ENCODE assay signal across 1 cellular context in the genomic region with DNA sequence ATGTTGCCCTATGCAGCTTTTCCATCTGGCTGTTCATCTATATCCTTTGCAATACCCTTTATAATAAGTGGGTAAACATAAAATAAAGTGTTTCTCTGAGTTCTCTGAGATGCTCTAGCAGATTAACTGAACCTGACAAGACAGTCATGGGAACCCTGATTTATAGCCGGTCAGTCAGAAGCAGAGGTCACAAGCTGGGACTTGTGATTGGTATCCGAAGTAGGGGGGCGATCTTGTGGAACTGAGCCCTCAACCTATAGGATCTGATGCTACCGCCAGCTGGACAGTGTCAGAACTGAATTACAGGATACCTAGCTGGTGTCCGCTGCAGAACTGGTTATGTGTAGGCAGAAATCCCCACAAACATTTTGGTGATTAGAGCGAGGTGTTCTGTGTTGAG.
TF ChIP-seq lines count a peak whose summit lies in the region.

No MANE protein-coding gene starts in this region.

TF ChIP-seq in K562, 482 proteins besides CTCF, POLR2A, EP300 and RAD21 (continues in another document):
- no peak for TF ChIP-seq NCOA1 (IDR thresholded peaks at IDR 0.05; ENCODE audit: low read depth)
- no peak for TF ChIP-seq ZNF586 (CRISPR knock-in tag; conservative IDR thresholded peaks at IDR 0.05)
- no peak for TF ChIP-seq NFRKB (IDR thresholded peaks at IDR 0.05; ENCODE audit: low read depth)
- TF ChIP-seq ZNF780A (CRISPR knock-in tag; IDR thresholded peaks at IDR 0.05) = no peak
- TF ChIP-seq ZBTB8A (IDR thresholded peaks at IDR 0.05; ENCODE audit: partially characterized antibody) = no peak
- TF ChIP-seq, protein P1, sequence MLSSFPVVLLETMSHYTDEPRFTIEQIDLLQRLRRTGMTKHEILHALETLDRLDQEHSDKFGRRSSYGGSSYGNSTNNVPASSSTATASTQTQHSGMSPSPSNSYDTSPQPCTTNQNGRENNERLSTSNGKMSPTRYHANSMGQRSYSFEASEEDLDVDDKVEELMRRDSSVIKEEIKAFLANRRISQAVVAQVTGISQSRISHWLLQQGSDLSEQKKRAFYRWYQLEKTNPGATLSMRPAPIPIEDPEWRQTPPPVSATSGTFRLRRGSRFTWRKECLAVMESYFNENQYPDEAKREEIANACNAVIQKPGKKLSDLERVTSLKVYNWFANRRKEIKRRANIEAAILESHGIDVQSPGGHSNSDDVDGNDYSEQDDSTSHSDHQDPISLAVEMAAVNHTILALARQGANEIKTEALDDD (IDR thresholded peaks at IDR 0.05) = 0 out of 2 replicates have a peak, but pooled peaks have one; percentile 19
- no peak for TF ChIP-seq RFX5 (IDR thresholded peaks at IDR 0.05; ENCODE audit: low read depth, low read length)
- TF ChIP-seq EWSR1 (IDR thresholded peaks at IDR 0.05; ENCODE audit: borderline replicate concordance, low read depth, partially characterized antibody) = no peak
- no peak for TF ChIP-seq ZNF121 (CRISPR knock-in tag; conservative IDR thresholded peaks at IDR 0.05)
- no peak for TF ChIP-seq ZNF778 (CRISPR knock-in tag; IDR thresholded peaks at IDR 0.05)
- no peak for TF ChIP-seq TFAM (CRISPR knock-in tag; conservative IDR thresholded peaks at IDR 0.05)
- TF ChIP-seq ZNF143 (CRISPR knock-in tag; IDR thresholded peaks at IDR 0.05) = no peak
- no peak for TF ChIP-seq ZNF24 (IDR thresholded peaks at IDR 0.05)
- no peak for TF ChIP-seq EHMT2 (IDR thresholded peaks at IDR 0.05)
- TF ChIP-seq SMARCA4 (IDR thresholded peaks at IDR 0.05) = no peak
- peak; percentile 38; the same call in 1 of the 2 replicates for TF ChIP-seq ARID1B (IDR thresholded peaks at IDR 0.05)
- TF ChIP-seq PCBP1 (IDR thresholded peaks at IDR 0.05; ENCODE audit: low read depth, low read length, poor library complexity, severe bottlenecking) = no peak
- peak; percentile 33; the same call in 1 of the 2 replicates for TF ChIP-seq POLR2AphosphoS5 (IDR thresholded peaks at IDR 0.05; ENCODE audit: control insufficient read depth, insufficient read depth, low read depth, low read length)
- no peak for TF ChIP-seq MIER1 (IDR thresholded peaks at IDR 0.05; ENCODE audit: low read depth)
- TF ChIP-seq, protein P2, sequence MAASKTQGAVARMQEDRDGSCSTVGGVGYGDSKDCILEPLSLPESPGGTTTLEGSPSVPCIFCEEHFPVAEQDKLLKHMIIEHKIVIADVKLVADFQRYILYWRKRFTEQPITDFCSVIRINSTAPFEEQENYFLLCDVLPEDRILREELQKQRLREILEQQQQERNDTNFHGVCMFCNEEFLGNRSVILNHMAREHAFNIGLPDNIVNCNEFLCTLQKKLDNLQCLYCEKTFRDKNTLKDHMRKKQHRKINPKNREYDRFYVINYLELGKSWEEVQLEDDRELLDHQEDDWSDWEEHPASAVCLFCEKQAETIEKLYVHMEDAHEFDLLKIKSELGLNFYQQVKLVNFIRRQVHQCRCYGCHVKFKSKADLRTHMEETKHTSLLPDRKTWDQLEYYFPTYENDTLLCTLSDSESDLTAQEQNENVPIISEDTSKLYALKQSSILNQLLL (CRISPR knock-in tag; IDR thresholded peaks at IDR 0.05; ENCODE audit: borderline replicate concordance) = no peak
- TF ChIP-seq, protein P3, sequence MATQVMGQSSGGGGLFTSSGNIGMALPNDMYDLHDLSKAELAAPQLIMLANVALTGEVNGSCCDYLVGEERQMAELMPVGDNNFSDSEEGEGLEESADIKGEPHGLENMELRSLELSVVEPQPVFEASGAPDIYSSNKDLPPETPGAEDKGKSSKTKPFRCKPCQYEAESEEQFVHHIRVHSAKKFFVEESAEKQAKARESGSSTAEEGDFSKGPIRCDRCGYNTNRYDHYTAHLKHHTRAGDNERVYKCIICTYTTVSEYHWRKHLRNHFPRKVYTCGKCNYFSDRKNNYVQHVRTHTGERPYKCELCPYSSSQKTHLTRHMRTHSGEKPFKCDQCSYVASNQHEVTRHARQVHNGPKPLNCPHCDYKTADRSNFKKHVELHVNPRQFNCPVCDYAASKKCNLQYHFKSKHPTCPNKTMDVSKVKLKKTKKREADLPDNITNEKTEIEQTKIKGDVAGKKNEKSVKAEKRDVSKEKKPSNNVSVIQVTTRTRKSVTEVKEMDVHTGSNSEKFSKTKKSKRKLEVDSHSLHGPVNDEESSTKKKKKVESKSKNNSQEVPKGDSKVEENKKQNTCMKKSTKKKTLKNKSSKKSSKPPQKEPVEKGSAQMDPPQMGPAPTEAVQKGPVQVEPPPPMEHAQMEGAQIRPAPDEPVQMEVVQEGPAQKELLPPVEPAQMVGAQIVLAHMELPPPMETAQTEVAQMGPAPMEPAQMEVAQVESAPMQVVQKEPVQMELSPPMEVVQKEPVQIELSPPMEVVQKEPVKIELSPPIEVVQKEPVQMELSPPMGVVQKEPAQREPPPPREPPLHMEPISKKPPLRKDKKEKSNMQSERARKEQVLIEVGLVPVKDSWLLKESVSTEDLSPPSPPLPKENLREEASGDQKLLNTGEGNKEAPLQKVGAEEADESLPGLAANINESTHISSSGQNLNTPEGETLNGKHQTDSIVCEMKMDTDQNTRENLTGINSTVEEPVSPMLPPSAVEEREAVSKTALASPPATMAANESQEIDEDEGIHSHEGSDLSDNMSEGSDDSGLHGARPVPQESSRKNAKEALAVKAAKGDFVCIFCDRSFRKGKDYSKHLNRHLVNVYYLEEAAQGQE (CRISPR knock-in tag; IDR thresholded peaks at IDR 0.05; ENCODE audit: low read depth) = no peak
- no peak for TF ChIP-seq ZNF436 (CRISPR knock-in tag; IDR thresholded peaks at IDR 0.05)
- no peak for TF ChIP-seq ZNF384 (IDR thresholded peaks at IDR 0.05; ENCODE audit: low read depth, low read length)
- no peak for TF ChIP-seq ZNF274 (IDR thresholded peaks at IDR 0.05; ENCODE audit: borderline replicate concordance, low read depth, low read length)
- TF ChIP-seq CBX5 (IDR thresholded peaks at IDR 0.05; ENCODE audit: borderline replicate concordance, low read depth) = no peak
- TF ChIP-seq, protein P4, sequence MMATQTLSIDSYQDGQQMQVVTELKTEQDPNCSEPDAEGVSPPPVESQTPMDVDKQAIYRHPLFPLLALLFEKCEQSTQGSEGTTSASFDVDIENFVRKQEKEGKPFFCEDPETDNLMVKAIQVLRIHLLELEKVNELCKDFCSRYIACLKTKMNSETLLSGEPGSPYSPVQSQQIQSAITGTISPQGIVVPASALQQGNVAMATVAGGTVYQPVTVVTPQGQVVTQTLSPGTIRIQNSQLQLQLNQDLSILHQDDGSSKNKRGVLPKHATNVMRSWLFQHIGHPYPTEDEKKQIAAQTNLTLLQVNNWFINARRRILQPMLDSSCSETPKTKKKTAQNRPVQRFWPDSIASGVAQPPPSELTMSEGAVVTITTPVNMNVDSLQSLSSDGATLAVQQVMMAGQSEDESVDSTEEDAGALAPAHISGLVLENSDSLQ (IDR thresholded peaks at IDR 0.05) = peak; percentile 84
- TF ChIP-seq, protein P5, sequence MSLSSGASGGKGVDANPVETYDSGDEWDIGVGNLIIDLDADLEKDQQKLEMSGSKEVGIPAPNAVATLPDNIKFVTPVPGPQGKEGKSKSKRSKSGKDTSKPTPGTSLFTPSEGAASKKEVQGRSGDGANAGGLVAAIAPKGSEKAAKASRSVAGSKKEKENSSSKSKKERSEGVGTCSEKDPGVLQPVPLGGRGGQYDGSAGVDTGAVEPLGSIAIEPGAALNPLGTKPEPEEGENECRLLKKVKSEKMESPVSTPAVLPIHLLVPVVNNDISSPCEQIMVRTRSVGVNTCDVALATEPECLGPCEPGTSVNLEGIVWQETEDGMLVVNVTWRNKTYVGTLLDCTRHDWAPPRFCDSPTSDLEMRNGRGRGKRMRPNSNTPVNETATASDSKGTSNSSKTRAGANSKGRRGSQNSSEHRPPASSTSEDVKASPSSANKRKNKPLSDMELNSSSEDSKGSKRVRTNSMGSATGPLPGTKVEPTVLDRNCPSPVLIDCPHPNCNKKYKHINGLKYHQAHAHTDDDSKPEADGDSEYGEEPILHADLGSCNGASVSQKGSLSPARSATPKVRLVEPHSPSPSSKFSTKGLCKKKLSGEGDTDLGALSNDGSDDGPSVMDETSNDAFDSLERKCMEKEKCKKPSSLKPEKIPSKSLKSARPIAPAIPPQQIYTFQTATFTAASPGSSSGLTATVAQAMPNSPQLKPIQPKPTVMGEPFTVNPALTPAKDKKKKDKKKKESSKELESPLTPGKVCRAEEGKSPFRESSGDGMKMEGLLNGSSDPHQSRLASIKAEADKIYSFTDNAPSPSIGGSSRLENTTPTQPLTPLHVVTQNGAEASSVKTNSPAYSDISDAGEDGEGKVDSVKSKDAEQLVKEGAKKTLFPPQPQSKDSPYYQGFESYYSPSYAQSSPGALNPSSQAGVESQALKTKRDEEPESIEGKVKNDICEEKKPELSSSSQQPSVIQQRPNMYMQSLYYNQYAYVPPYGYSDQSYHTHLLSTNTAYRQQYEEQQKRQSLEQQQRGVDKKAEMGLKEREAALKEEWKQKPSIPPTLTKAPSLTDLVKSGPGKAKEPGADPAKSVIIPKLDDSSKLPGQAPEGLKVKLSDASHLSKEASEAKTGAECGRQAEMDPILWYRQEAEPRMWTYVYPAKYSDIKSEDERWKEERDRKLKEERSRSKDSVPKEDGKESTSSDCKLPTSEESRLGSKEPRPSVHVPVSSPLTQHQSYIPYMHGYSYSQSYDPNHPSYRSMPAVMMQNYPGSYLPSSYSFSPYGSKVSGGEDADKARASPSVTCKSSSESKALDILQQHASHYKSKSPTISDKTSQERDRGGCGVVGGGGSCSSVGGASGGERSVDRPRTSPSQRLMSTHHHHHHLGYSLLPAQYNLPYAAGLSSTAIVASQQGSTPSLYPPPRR (CRISPR knock-in tag; IDR thresholded peaks at IDR 0.05; ENCODE audit: borderline replicate concordance) = no peak
- TF ChIP-seq, protein P6, sequence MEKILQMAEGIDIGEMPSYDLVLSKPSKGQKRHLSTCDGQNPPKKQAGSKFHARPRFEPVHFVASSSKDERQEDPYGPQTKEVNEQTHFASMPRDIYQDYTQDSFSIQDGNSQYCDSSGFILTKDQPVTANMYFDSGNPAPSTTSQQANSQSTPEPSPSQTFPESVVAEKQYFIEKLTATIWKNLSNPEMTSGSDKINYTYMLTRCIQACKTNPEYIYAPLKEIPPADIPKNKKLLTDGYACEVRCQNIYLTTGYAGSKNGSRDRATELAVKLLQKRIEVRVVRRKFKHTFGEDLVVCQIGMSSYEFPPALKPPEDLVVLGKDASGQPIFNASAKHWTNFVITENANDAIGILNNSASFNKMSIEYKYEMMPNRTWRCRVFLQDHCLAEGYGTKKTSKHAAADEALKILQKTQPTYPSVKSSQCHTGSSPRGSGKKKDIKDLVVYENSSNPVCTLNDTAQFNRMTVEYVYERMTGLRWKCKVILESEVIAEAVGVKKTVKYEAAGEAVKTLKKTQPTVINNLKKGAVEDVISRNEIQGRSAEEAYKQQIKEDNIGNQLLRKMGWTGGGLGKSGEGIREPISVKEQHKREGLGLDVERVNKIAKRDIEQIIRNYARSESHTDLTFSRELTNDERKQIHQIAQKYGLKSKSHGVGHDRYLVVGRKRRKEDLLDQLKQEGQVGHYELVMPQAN (IDR thresholded peaks at IDR 0.05; ENCODE audit: borderline replicate concordance) = no peak
- TF ChIP-seq, protein P7, sequence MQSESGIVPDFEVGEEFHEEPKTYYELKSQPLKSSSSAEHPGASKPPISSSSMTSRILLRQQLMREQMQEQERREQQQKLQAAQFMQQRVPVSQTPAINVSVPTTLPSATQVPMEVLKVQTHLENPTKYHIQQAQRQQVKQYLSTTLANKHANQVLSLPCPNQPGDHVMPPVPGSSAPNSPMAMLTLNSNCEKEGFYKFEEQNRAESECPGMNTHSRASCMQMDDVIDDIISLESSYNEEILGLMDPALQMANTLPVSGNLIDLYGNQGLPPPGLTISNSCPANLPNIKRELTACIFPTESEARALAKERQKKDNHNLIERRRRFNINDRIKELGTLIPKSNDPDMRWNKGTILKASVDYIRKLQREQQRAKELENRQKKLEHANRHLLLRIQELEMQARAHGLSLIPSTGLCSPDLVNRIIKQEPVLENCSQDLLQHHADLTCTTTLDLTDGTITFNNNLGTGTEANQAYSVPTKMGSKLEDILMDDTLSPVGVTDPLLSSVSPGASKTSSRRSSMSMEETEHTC (IDR thresholded peaks at IDR 0.05) = 0 out of 2 replicates have a peak, but pooled peaks have one; percentile 44
- TF ChIP-seq, protein P8, sequence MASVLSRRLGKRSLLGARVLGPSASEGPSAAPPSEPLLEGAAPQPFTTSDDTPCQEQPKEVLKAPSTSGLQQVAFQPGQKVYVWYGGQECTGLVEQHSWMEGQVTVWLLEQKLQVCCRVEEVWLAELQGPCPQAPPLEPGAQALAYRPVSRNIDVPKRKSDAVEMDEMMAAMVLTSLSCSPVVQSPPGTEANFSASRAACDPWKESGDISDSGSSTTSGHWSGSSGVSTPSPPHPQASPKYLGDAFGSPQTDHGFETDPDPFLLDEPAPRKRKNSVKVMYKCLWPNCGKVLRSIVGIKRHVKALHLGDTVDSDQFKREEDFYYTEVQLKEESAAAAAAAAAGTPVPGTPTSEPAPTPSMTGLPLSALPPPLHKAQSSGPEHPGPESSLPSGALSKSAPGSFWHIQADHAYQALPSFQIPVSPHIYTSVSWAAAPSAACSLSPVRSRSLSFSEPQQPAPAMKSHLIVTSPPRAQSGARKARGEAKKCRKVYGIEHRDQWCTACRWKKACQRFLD (CRISPR knock-in tag; IDR thresholded peaks at IDR 0.05) = no peak
- TF ChIP-seq, protein P9, sequence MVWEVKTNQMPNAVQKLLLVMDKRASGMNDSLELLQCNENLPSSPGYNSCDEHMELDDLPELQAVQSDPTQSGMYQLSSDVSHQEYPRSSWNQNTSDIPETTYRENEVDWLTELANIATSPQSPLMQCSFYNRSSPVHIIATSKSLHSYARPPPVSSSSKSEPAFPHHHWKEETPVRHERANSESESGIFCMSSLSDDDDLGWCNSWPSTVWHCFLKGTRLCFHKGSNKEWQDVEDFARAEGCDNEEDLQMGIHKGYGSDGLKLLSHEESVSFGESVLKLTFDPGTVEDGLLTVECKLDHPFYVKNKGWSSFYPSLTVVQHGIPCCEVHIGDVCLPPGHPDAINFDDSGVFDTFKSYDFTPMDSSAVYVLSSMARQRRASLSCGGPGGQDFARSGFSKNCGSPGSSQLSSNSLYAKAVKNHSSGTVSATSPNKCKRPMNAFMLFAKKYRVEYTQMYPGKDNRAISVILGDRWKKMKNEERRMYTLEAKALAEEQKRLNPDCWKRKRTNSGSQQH (CRISPR knock-in tag; IDR thresholded peaks at IDR 0.05) = no peak
- no peak for TF ChIP-seq NR2C1 (IDR thresholded peaks at IDR 0.05)
- no peak for TF ChIP-seq NR2C1 (tag; IDR thresholded peaks at IDR 0.05)
- TF ChIP-seq, protein P10, sequence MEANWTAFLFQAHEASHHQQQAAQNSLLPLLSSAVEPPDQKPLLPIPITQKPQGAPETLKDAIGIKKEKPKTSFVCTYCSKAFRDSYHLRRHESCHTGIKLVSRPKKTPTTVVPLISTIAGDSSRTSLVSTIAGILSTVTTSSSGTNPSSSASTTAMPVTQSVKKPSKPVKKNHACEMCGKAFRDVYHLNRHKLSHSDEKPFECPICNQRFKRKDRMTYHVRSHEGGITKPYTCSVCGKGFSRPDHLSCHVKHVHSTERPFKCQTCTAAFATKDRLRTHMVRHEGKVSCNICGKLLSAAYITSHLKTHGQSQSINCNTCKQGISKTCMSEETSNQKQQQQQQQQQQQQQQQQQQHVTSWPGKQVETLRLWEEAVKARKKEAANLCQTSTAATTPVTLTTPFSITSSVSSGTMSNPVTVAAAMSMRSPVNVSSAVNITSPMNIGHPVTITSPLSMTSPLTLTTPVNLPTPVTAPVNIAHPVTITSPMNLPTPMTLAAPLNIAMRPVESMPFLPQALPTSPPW (CRISPR knock-in tag; IDR thresholded peaks at IDR 0.05) = peak; percentile 72
- TF ChIP-seq, protein P11, sequence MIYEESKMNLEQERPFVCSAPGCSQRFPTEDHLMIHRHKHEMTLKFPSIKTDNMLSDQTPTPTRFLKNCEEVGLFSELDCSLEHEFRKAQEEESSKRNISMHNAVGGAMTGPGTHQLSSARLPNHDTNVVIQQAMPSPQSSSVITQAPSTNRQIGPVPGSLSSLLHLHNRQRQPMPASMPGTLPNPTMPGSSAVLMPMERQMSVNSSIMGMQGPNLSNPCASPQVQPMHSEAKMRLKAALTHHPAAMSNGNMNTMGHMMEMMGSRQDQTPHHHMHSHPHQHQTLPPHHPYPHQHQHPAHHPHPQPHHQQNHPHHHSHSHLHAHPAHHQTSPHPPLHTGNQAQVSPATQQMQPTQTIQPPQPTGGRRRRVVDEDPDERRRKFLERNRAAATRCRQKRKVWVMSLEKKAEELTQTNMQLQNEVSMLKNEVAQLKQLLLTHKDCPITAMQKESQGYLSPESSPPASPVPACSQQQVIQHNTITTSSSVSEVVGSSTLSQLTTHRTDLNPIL (CRISPR knock-in tag; IDR thresholded peaks at IDR 0.05) = no peak
